Comparison of ENCODE assay signal across 8 cellular contexts in genomic region chr11:36377759-36378553, GRCh38.
DNase-seq lines count a peak whose midpoint lies in the region; ATAC-seq and TF ChIP-seq lines count a peak whose summit lies in the region.

No MANE protein-coding gene starts in this region.

- CTCF ChIA-PET in activated CD4-positive, alpha-beta T cell treated with anti-CD3 and anti-CD28 coated beads, Interleukin-2, amount 10 ng/mL, durations not matched to agents 7 days and 5 days (lab: Charles Lee), result interaction anchor here (0.9 to 1.9 kb wide), 11 partner anchors 11 to 111 kb away, joined by 3 to 10 read pairs (median 3); no protein-coding TSS in a partner anchor

- peak overlapping the region; percentile 82 for H3K4me3 Mint-ChIP-seq in activated CD4-positive, alpha-beta T cell treated with anti-CD3 and anti-CD28 coated beads, Interleukin-2, amount 10 ng/mL, durations not matched to agents 7 days and 5 days
- peak overlapping the region; percentile 87 for H3K4me3 Mint-ChIP-seq in activated naive CD8-positive, alpha-beta T cell treated with anti-CD3 and anti-CD28 coated beads, Interleukin-2, amount 50 U/mL, for 24 hours

- no peak for DNase-seq in activated CD4-positive, alpha-beta T cell treated with anti-CD3 and anti-CD28 coated beads, Interleukin-2, amount 10 ng/mL, durations not matched to agents 7 days and 5 days
- no peak for DNase-seq in activated CD4-positive, alpha-beta T cell treated with anti-CD3 and anti-CD28 coated beads, Interleukin-2, amount 50 U/mL, for 4 hours
- no peak for DNase-seq in activated naive CD8-positive, alpha-beta T cell treated with anti-CD3 and anti-CD28 coated beads, Interleukin-2, amount 50 U/mL, for 24 hours
- no peak for DNase-seq in right lobe of liver
- DNase-seq in thyroid gland, result no peak
- no peak for DNase-seq in GOT3 (lab: John Stamatoyannopoulos, UW)
- DNase-seq in GM13976 (ENCODE audit: low spot score), result no peak

- H3K4me1 ChIP-seq in right lobe of liver (peaks cover 0 to 15% (median 0%) of the 10 kb centered on the region in 4 donors), thyroid gland (peaks cover 0 to 15% of the 10 kb centered on the region in 2 donors)

- TF ChIP-seq CTCF in right lobe of liver (IDR thresholded peaks at IDR 0.05) (no peak), thyroid gland (IDR thresholded peaks at IDR 0.05) (no peak), GM13976 (IDR thresholded peaks at IDR 0.05; ENCODE audit: borderline replicate concordance, control extremely low read depth, extremely low read depth, insufficient read depth, missing control alignments) (no peak)

- WGBS in right lobe of liver (ENCODE audit: insufficient coverage, low coverage, low lambda C conversion rate, missing lambda C conversion rate), result 27% methylated on average over 6 of the region's 22 CpGs
- WGBS in thyroid gland, 2 donors, result 40 to 51% methylated on average over 11 of the region's 22 CpGs

- H3K27ac ChIP-seq in right lobe of liver, result peak overlapping the region; percentile 31 to 82 (median 73)
- peak overlapping the region in 2 of 3 donors; percentile 20 to 52 for H3K27ac ChIP-seq in thyroid gland

- H3K9me3 ChIP-seq in right lobe of liver (no peaks in the 10 kb centered on the region), thyroid gland (no peaks in the 10 kb centered on the region)

- intact Hi-C loops in right lobe of liver (cut with DNase I) (no loop called here), thyroid gland (cut with DNase I) (no loop called here)

- H3K36me3 ChIP-seq in right lobe of liver (no peaks in the 10 kb centered on the region), thyroid gland (no peaks in the 10 kb centered on the region)

- no peaks in the 10 kb centered on the region for H3K9me3 Mint-ChIP-seq in activated CD4-positive, alpha-beta T cell treated with anti-CD3 and anti-CD28 coated beads, Interleukin-2, amount 10 ng/mL, durations not matched to agents 7 days and 5 days
- H3K9me3 Mint-ChIP-seq in activated naive CD8-positive, alpha-beta T cell treated with anti-CD3 and anti-CD28 coated beads, Interleukin-2, amount 50 U/mL, for 24 hours, result no peaks in the 10 kb centered on the region

- in situ Hi-C loops in GM13976 (cut with MboI; ENCODE audit: low sequenced_read_pairs, unreplicated experiment), result no loop called here

- peaks cover 3% of the 10 kb centered on the region for H3K36me3 Mint-ChIP-seq in activated CD4-positive, alpha-beta T cell treated with anti-CD3 and anti-CD28 coated beads, Interleukin-2, amount 10 ng/mL, durations not matched to agents 7 days and 5 days (ENCODE audit: low read depth)
- peaks cover 8% of the 10 kb centered on the region for H3K36me3 Mint-ChIP-seq in activated naive CD8-positive, alpha-beta T cell treated with anti-CD3 and anti-CD28 coated beads, Interleukin-2, amount 50 U/mL, for 24 hours (ENCODE audit: low read depth)

- peaks cover 37% of the 10 kb centered on the region for H3K4me1 Mint-ChIP-seq in activated CD4-positive, alpha-beta T cell treated with anti-CD3 and anti-CD28 coated beads, Interleukin-2, amount 10 ng/mL, durations not matched to agents 7 days and 5 days
- H3K4me1 Mint-ChIP-seq in activated naive CD8-positive, alpha-beta T cell treated with anti-CD3 and anti-CD28 coated beads, Interleukin-2, amount 50 U/mL, for 24 hours, result peaks cover 38% of the 10 kb centered on the region

- TF ChIP-seq POLR2A in right lobe of liver (IDR thresholded peaks at IDR 0.05) (no peak), thyroid gland (IDR thresholded peaks at IDR 0.05) (no peak)

- H3K27me3 ChIP-seq in right lobe of liver (no peaks in the 10 kb centered on the region), thyroid gland (no peaks in the 10 kb centered on the region)

- ATAC-seq in activated naive CD8-positive, alpha-beta T cell treated with anti-CD3 and anti-CD28 coated beads, Interleukin-2, amount 50 U/mL, for 24 hours, result peak; percentile 56
- peak; percentile 5 to 41 (median 28) for ATAC-seq in right lobe of liver
- no peak for ATAC-seq in GM18517 (IDR thresholded peaks at IDR 0.05; ENCODE audit: unreplicated experiment)

- peaks cover 73% of the 10 kb centered on the region for H3K27me3 Mint-ChIP-seq in activated CD4-positive, alpha-beta T cell treated with anti-CD3 and anti-CD28 coated beads, Interleukin-2, amount 10 ng/mL, durations not matched to agents 7 days and 5 days
- H3K27me3 Mint-ChIP-seq in activated naive CD8-positive, alpha-beta T cell treated with anti-CD3 and anti-CD28 coated beads, Interleukin-2, amount 50 U/mL, for 24 hours, result peaks cover 60% of the 10 kb centered on the region

- H3K27ac Mint-ChIP-seq in activated CD4-positive, alpha-beta T cell treated with anti-CD3 and anti-CD28 coated beads, Interleukin-2, amount 10 ng/mL, durations not matched to agents 7 days and 5 days, result peak overlapping the region; percentile 82
- peak overlapping the region; percentile 42 for H3K27ac Mint-ChIP-seq in activated naive CD8-positive, alpha-beta T cell treated with anti-CD3 and anti-CD28 coated beads, Interleukin-2, amount 50 U/mL, for 24 hours

- peak overlapping the region; percentile 43 to 52 (median 51) for H3K4me3 ChIP-seq in right lobe of liver
- peak overlapping the region; percentile 7 to 55 (median 12) for H3K4me3 ChIP-seq in thyroid gland (replicated peaks in 1 of 3)

- POLR2A ChIA-PET in activated CD4-positive, alpha-beta T cell treated with anti-CD3 and anti-CD28 coated beads, Interleukin-2, amount 10 ng/mL, durations not matched to agents 7 days and 5 days (lab: Charles Lee), result no interaction called here
